ENCODE assay signal across 8 cellular contexts in genomic region chr1:219990782-219991510, GRCh38. TPM values are rescaled to one million over a fixed set of nuclear protein-coding genes. Genes with fewer than 3 reads are reported as not detected.
DNase-seq lines count a peak whose midpoint lies in the region; ATAC-seq and TF ChIP-seq lines count a peak whose summit lies in the region.

No MANE protein-coding gene starts in this region.

- DNase-seq in DMS53 treated with DMSO at 0.1 percent for 48 hours (lab: John Stamatoyannopoulos, UW; ENCODE audit: unreplicated experiment) (peak; percentile 47), SKM-1 treated with dmso at 0.1 percent for 144 hours (lab: John Stamatoyannopoulos, UW; ENCODE audit: unreplicated experiment) (peak; percentile 30), tibial nerve (ENCODE audit: low spot score in 2 of 2) (peak in 1 of 2 donors; percentile 28), omental fat pad (ENCODE audit: low spot score) (no peak), Right ventricle myocardium inferior (ENCODE audit: missing footprints) (no peak)
- DNase-seq in Jurkat, Clone E6-1 (ENCODE audit: low read depth, low spot score): peak; percentile 15

- no peak overlapping the region for H3K4me3 ChIP-seq in Jurkat, Clone E6-1 (ENCODE audit: low read length)
- no peak overlapping the region for H3K4me3 ChIP-seq in gastroesophageal sphincter
- no peak overlapping the region for H3K4me3 ChIP-seq in tibial nerve

- TF ChIP-seq CTCF in gastroesophageal sphincter (IDR thresholded peaks at IDR 0.05): peak; percentile 28 to 54 (median 40)
- peak; percentile 28 to 50 (median 40) for TF ChIP-seq CTCF in tibial nerve (IDR thresholded peaks at IDR 0.05)
- TF ChIP-seq CTCF in omental fat pad (IDR thresholded peaks at IDR 0.05): no peak

- no peaks in the 10 kb centered on the region for H3K27me3 ChIP-seq in gastroesophageal sphincter
- no peaks in the 10 kb centered on the region for H3K27me3 ChIP-seq in tibial nerve

- intact Hi-C loops in Right ventricle myocardium inferior (cut with DNase I): no loop called here

- H3K27ac ChIP-seq in gastroesophageal sphincter: no peak overlapping the region
- H3K27ac ChIP-seq in tibial nerve: no peak overlapping the region

- H3K4me1 ChIP-seq in gastroesophageal sphincter (no peaks in the 10 kb centered on the region), tibial nerve (peaks cover 0 to 12% (median 0%) of the 10 kb centered on the region in 4 donors)

- H3K36me3 ChIP-seq in gastroesophageal sphincter (peaks cover 0 to 58% of the 10 kb centered on the region in 2 donors), tibial nerve (peaks cover 0 to 47% (median 8%) of the 10 kb centered on the region in 3 donors)

- no peak for TF ChIP-seq POLR2A in gastroesophageal sphincter (IDR thresholded peaks at IDR 0.05)
- TF ChIP-seq POLR2A in tibial nerve (IDR thresholded peaks at IDR 0.05): no peak

- no peak for ATAC-seq in gastroesophageal sphincter
- ATAC-seq in omental fat pad (ENCODE audit: low FRiP score): no peak
- ATAC-seq in GM19351 (IDR thresholded peaks at IDR 0.05; ENCODE audit: unreplicated experiment): no peak
- ATAC-seq in Right ventricle myocardium inferior: no peak

- no peak for TF ChIP-seq EP300 in gastroesophageal sphincter (IDR thresholded peaks at IDR 0.05)
- TF ChIP-seq EP300 in tibial nerve (IDR thresholded peaks at IDR 0.05): no peak

- WGBS in gastroesophageal sphincter (ENCODE audit: low coverage in 1 of 2), 2 donors: 18 to 19% methylated on average over 2 of the region's 2 CpGs
- 36 to 37% methylated on average over 2 of the region's 2 CpGs for WGBS in tibial nerve, 2 donors

- no peaks in the 10 kb centered on the region for H3K9me3 ChIP-seq in gastroesophageal sphincter
- H3K9me3 ChIP-seq in tibial nerve: no peaks in the 10 kb centered on the region

RNA-seq across cellular contexts. Expression of gene EPRS1, which starts 55.4 kb away (rescaled TPM):
- polyA plus RNA-seq in Jurkat, Clone E6-1 (2012; ENCODE audit: insufficient read depth, insufficient read length): 111 TPM
- total RNA-seq in gastroesophageal sphincter: 10 to 100 TPM; 39.2 to 51.6 (median 42.0) TPM
- 10 to 100 TPM; 38.1 to 53.8 (median 43.4) TPM for total RNA-seq in tibial nerve
- total RNA-seq in omental fat pad: 10 to 100 TPM; 32.8 to 72.8 (median 50.0) TPM
- total RNA-seq in Right ventricle myocardium inferior: 60.1 TPM

Comparison
In these comparisons a context has a peak if more than half of its experiments do, and no peak if none do; other contexts are left out.
1. DNase-seq: peak in DMS53 treated with DMSO at 0.1 percent for 48 hours (single experiment), Jurkat, Clone E6-1 (single experiment) and SKM-1 treated with dmso at 0.1 percent for 144 hours (single experiment); none in omental fat pad (single experiment) and Right ventricle myocardium inferior (single experiment).
2. CTCF ChIP-seq: peak in gastroesophageal sphincter (4 of 4) and tibial nerve (5 of 5); none in omental fat pad (0 of 3).